ENCODE assay signal across 8 cellular contexts in genomic region chr10:77926566-77927342, GRCh38. TPM values are rescaled to one million over a fixed set of nuclear protein-coding genes. Genes with fewer than 3 reads are reported as not detected.
DNase-seq lines count a peak whose midpoint lies in the region; ATAC-seq, FAIRE-seq and TF ChIP-seq lines count a peak whose summit lies in the region.

A gene with protein sequence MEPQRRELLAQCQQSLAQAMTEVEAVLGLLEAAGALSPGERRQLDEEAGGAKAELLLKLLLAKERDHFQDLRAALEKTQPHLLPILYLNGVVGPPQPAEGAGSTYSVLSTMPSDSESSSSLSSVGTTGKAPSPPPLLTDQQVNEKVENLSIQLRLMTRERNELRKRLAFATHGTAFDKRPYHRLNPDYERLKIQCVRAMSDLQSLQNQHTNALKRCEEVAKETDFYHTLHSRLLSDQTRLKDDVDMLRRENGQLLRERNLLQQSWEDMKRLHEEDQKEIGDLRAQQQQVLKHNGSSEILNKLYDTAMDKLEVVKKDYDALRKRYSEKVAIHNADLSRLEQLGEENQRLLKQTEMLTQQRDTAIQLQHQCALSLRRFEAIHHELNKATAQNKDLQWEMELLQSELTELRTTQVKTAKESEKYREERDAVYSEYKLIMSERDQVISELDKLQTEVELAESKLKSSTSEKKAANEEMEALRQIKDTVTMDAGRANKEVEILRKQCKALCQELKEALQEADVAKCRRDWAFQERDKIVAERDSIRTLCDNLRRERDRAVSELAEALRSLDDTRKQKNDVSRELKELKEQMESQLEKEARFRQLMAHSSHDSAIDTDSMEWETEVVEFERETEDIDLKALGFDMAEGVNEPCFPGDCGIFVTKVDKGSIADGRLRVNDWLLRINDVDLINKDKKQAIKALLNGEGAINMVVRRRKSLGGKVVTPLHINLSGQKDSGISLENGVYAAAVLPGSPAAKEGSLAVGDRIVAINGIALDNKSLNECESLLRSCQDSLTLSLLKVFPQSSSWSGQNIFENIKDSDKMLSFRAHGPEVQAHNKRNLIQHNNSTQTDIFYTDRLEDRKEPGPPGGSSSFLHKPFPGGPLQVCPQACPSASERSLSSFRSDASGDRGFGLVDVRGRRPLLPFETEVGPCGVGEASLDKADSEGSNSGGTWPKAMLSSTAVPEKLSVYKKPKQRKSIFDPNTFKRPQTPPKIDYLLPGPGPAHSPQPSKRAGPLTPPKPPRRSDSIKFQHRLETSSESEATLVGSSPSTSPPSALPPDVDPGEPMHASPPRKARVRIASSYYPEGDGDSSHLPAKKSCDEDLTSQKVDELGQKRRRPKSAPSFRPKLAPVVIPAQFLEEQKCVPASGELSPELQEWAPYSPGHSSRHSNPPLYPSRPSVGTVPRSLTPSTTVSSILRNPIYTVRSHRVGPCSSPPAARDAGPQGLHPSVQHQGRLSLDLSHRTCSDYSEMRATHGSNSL (N-terminal part only) (minus strand): TSS chr10:77926755. CDS start chr10:77926520, 235 bp downstream.

- ATAC-seq in HG02884 (IDR thresholded peaks at IDR 0.05; ENCODE audit: unreplicated experiment), result peak; percentile 44
- ATAC-seq in HG03469 (IDR thresholded peaks at IDR 0.05; ENCODE audit: unreplicated experiment), result no peak

- peak within 1 kb of the TSS; percentile 81 to 91 (median 87) for H3K4me3 Mint-ChIP-seq in immature natural killer cell

- no peaks in the 10 kb centered on the region for H3K9me3 Mint-ChIP-seq in immature natural killer cell

- H3K4me1 Mint-ChIP-seq in immature natural killer cell, result peaks cover 24 to 30% of the 10 kb centered on the region in 2 donors

- H3K36me3 Mint-ChIP-seq in immature natural killer cell, result no peaks in the 10 kb centered on the region

- H3K4me3 ChIP-seq in cardiac fibroblast (replicated peaks in 1 of 2; ENCODE audit: low read depth in 2 of 2, low read length in 2 of 2) (peak within 1 kb of the TSS; percentile 71 to 90), skin epidermis (peak within 1 kb of the TSS; percentile 38 to 83 (median 64))

- CTCF ChIA-PET in GM10248 (lab: Yijun Ruan, JAX), result no interaction called here

- FAIRE-seq in RCC 7860 (lab: Jason Lieb, UNC), result no peak

- TF ChIP-seq CTCF in 22Rv1 (IDR thresholded peaks at IDR 0.05) (no peak), GM10248 (IDR thresholded peaks at IDR 0.05; ENCODE audit: control extremely low read depth, extremely low read depth, low read depth, missing control alignments) (no peak), cardiac fibroblast (IDR thresholded peaks at IDR 0.05; ENCODE audit: low read depth, low read length) (no peak)

- peak within 1 kb of the TSS in 5 of 6 donors; percentile 49 to 88 (median 68) for H3K27ac Mint-ChIP-seq in immature natural killer cell

- DNase-seq in GM10248 (ENCODE audit: extremely low spot score), result peak; percentile 66
- DNase-seq in RCC 7860 (ENCODE audit: low spot score), result peak; percentile 32
- DNase-seq in cardiac fibroblast (ENCODE audit: low read depth in 2 of 2), result peak; percentile 56 to 72
- peak; percentile 44 to 49 (median 48) for DNase-seq in immature natural killer cell

- H3K27me3 Mint-ChIP-seq in immature natural killer cell (ENCODE audit: low read depth in 3 of 3), result peaks cover 5 to 11% (median 6%) of the 10 kb centered on the region in 3 donors

- POLR2A ChIA-PET in GM10248 (lab: Yijun Ruan, JAX), result no interaction called here

- H3K27ac ChIP-seq in 22Rv1, result peak within 1 kb of the TSS; percentile 79
- H3K27ac ChIP-seq in skin epidermis, result peak within 1 kb of the TSS; percentile 7 to 93 (median 81)

RNA-seq across cellular contexts. Expression of the gene that starts here (rescaled TPM):
- 1 to 10 TPM; 1.6 to 3.7 (median 1.9) TPM for polyA plus RNA-seq in immature natural killer cell
